Comparison of ENCODE assay signal across 16 cellular contexts in the genomic region with DNA sequence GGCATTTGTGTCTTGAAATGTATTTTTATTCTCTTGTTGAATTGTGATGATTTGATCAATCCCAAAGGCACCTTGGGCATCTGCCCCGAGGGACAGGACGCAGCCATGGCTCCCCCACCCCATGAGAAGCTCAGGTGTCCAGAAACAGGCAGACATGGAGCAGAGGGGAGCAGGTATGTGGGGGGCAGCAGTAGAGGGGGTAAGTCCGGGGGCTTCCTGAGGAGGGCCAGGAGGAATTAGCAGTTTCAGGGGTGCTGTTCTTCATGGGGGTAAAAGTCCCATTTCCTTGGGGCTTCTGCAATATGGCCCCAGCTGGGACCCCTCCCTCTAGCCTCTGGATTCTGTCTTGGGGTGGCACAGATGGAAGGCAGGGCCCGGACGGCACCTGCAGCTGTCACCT.
DNase-seq lines count a peak whose midpoint lies in the region; ATAC-seq and TF ChIP-seq lines count a peak whose summit lies in the region.
"Had no signal": no experiment of that assay in that cellular context is flagged by ENCODE, and none has a peak within 500 bp of the region (broad histone marks: within the 10 kb centered on the region; RNA-seq: fewer than 3 reads in every experiment).

No MANE protein-coding gene starts in this region.

- H3K4me3 ChIP-seq in right atrium auricular region (no peak overlapping the region), H7 (ENCODE audit: insufficient read depth, low read depth, low read length) (no peak overlapping the region)
- H3K4me3 ChIP-seq in CD8-positive, alpha-beta T cell (ENCODE audit: low read depth, low read length) = no peak overlapping the region
- H3K4me3 ChIP-seq: BLaER1 had no signal

- peaks cover 0 to 9% of the 10 kb centered on the region in 2 donors for H3K9me3 ChIP-seq in right atrium auricular region
- no peaks in the 10 kb centered on the region for H3K9me3 ChIP-seq in CD8-positive, alpha-beta T cell (ENCODE audit: low read length)

- H3K27ac Mint-ChIP-seq in CD8-positive, alpha-beta T cell = no peak overlapping the region
- H3K27ac Mint-ChIP-seq: CD14-positive monocyte; CD8-positive, alpha-beta memory T cell; HFFc6 had no signal

- H3K27me3 ChIP-seq in right atrium auricular region (no peaks in the 10 kb centered on the region), H7 (ENCODE audit: control insufficient read depth, insufficient read depth, low read length) (no peaks in the 10 kb centered on the region)
- no peaks in the 10 kb centered on the region for H3K27me3 ChIP-seq in CD8-positive, alpha-beta T cell (ENCODE audit: insufficient read depth, low read length)
- H3K27me3 ChIP-seq: BLaER1 had no signal

- no peak overlapping the region for H3K4me3 Mint-ChIP-seq in CD8-positive, alpha-beta T cell
- H3K4me3 Mint-ChIP-seq: CD14-positive monocyte, HFFc6 had no signal

- H3K36me3 ChIP-seq in right atrium auricular region (no peaks in the 10 kb centered on the region), H7 (replicated peaks; ENCODE audit: control insufficient read depth, insufficient read depth, low read length) (no peaks in the 10 kb centered on the region)
- H3K36me3 ChIP-seq in CD8-positive, alpha-beta T cell (ENCODE audit: insufficient read depth, low read length) = no peaks in the 10 kb centered on the region
- H3K36me3 ChIP-seq: BLaER1 had no signal

- CTCF ChIA-PET in CD8-positive, alpha-beta T cell (lab: Charles Lee) = no interaction called here

- H3K4me1 ChIP-seq in right atrium auricular region = no peaks in the 10 kb centered on the region
- no peaks in the 10 kb centered on the region for H3K4me1 ChIP-seq in CD8-positive, alpha-beta T cell (ENCODE audit: insufficient read depth, low read length)
- H3K4me1 ChIP-seq: BLaER1, Caco-2 had no signal

- DNase-seq in right atrium auricular region (ENCODE audit: low spot score) (peak; percentile 18), Right ventricle myocardium superior (no peak), H7 (peak; percentile 23), iPS-NIHi7 (ENCODE audit: extremely low spot score) (peak; percentile 5), foreskin melanocyte (no peak), COLO668 (lab: John Stamatoyannopoulos, UW; ENCODE audit: unreplicated experiment) (no peak)
- no peak for DNase-seq in CD8-positive, alpha-beta T cell
- DNase-seq: 8988T; Caco-2; CD8-positive, alpha-beta memory T cell; HFFc6; IMR-90; KBM-7 had no signal

- POLR2A ChIA-PET in CD8-positive, alpha-beta T cell (lab: Charles Lee) = no interaction called here

- no peaks in the 10 kb centered on the region for H3K27me3 Mint-ChIP-seq in CD8-positive, alpha-beta T cell (ENCODE audit: low read depth)
- H3K27me3 Mint-ChIP-seq: CD8-positive, alpha-beta memory T cell had no signal

- H3K4me1 Mint-ChIP-seq in CD8-positive, alpha-beta T cell (ENCODE audit: low read depth) = no peaks in the 10 kb centered on the region
- H3K4me1 Mint-ChIP-seq: CD14-positive monocyte; CD8-positive, alpha-beta memory T cell had no signal

- ATAC-seq in Right ventricle myocardium superior (ENCODE audit: poor library complexity) = no peak
- no peak for ATAC-seq in CD8-positive, alpha-beta T cell
- ATAC-seq: HCT116 had no signal

- no peak for TF ChIP-seq CTCF in right atrium auricular region (IDR thresholded peaks at IDR 0.05)
- TF ChIP-seq CTCF in CD8-positive, alpha-beta T cell (IDR thresholded peaks at IDR 0.05) = no peak

- intact Hi-C loops in Right ventricle myocardium superior (cut with DNase I) = no loop called here
- intact Hi-C loops in CD8-positive, alpha-beta T cell (cut with DNase I, micrococcal nuclease) = no loop called here

- no peak overlapping the region for H3K27ac ChIP-seq in right atrium auricular region
- H3K27ac ChIP-seq in CD8-positive, alpha-beta T cell (ENCODE audit: low read depth, low read length) = no peak overlapping the region
- H3K27ac ChIP-seq: BLaER1 had no signal

- peaks cover 4% of the 10 kb centered on the region for H3K9me3 Mint-ChIP-seq in CD8-positive, alpha-beta T cell

- no peaks in the 10 kb centered on the region for H3K36me3 Mint-ChIP-seq in CD8-positive, alpha-beta T cell
- H3K36me3 Mint-ChIP-seq: CD14-positive monocyte; CD8-positive, alpha-beta memory T cell had no signal

Comparison
In these comparisons a context has a peak if more than half of its experiments do, and no peak if none do; other contexts are left out.
1. DNase-seq: peak in right atrium auricular region (single experiment), H7 (single experiment) and iPS-NIHi7 (single experiment); none in Right ventricle myocardium superior (single experiment), foreskin melanocyte (single experiment), COLO668 (single experiment) and CD8-positive, alpha-beta T cell (0 of 7).